In genomic region chr3:129032716-129033115, GRCh38 we compare ENCODE assay signal across 33 cellular contexts. TPM values are rescaled to one million over a fixed set of nuclear protein-coding genes. Genes with fewer than 3 reads are reported as not detected.
"Had no signal": no experiment of that assay in that cellular context is flagged by ENCODE, and none has a peak within 500 bp of the region (broad histone marks: within the 10 kb centered on the region; RNA-seq: fewer than 3 reads in every experiment).

No MANE protein-coding gene starts in this region.

- DNase-seq: activated B cell treated with CpG ODN at 0.5 μM for 24 hours; activated CD4-positive, alpha-beta T cell treated with anti-CD3 and anti-CD28 coated beads for 1 hour; activated CD4-positive, alpha-beta T cell treated with anti-CD3 and anti-CD28 coated beads, Interleukin-2, amount 10 ng/mL, durations not matched to agents 24 days and 14 days; activated CD4-positive, alpha-beta T cell treated with anti-CD3 and anti-CD28 coated beads, Interleukin-2, amount 50 U/mL, for 48 hours; activated CD8-positive, alpha-beta memory T cell treated with anti-CD3 and anti-CD28 coated beads, Interleukin-2, amount 10 ng/mL, durations not matched to agents 7 days and 5 days; activated naive CD4-positive, alpha-beta T cell treated with Interleukin-2 at 50 U/mL for 16 hours; activated naive CD8-positive, alpha-beta T cell treated with anti-CD3 and anti-CD28 coated beads, Interleukin-2, amount 50 U/mL, for 24 hours; activated T-cell treated with anti-CD3 and anti-CD28 coated beads, Interleukin-2, amount 50 U/mL, for 4 hours; amniotic stem cell; body of pancreas; central memory CD4-positive, alpha-beta T cell; Kasumi-1; KBM-7; NCI-H1048; NCI-H1417; NCI-H1930; NCI-H2107; NCI-H2171 treated with DMSO at 0.1 percent for 48 hours; NCI-H226; NCI-H526; NCI-H82; OCI-M1; RPMI8226; SIG-M5; T-cell; T-helper 2 cell; T1000 had no signal

- H3K9me3 ChIP-seq: ascending aorta, body of pancreas had no signal

- H3K36me3 Mint-ChIP-seq: activated CD8-positive, alpha-beta memory T cell treated with anti-CD3 and anti-CD28 coated beads, Interleukin-2, amount 10 ng/mL, durations not matched to agents 7 days and 5 days; activated naive CD4-positive, alpha-beta T cell treated with anti-CD3 and anti-CD28 coated beads, Interleukin-2, amount 50 U/mL, for 72 hours; T-cell had no signal

- H3K27me3 Mint-ChIP-seq: activated naive CD8-positive, alpha-beta T cell treated with anti-CD3 and anti-CD28 coated beads, Interleukin-2, amount 50 U/mL, for 24 hours; T-cell had no signal

- H3K4me1 Mint-ChIP-seq: activated B cell treated with CpG ODN at 0.5 μM for 24 hours had no signal

- H3K4me1 ChIP-seq: ascending aorta, body of pancreas had no signal

- H3K4me3 ChIP-seq: ascending aorta, body of pancreas, SK-N-MC had no signal

- H3K27me3 ChIP-seq: ascending aorta, body of pancreas had no signal

- H3K36me3 ChIP-seq: ascending aorta had no signal

- H3K27ac ChIP-seq: ascending aorta, body of pancreas, SK-N-MC had no signal

- ATAC-seq: activated CD8-positive, alpha-beta memory T cell treated with anti-CD3 and anti-CD28 coated beads, Interleukin-2, amount 10 ng/mL, durations not matched to agents 7 days and 5 days; activated naive CD4-positive, alpha-beta T cell treated with anti-CD3 and anti-CD28 coated beads, Interleukin-2, amount 50 U/mL, for 72 hours; activated naive CD8-positive, alpha-beta T cell treated with anti-CD3 and anti-CD28 coated beads, Interleukin-2, amount 50 U/mL, for 24 hours; activated T-cell treated with anti-CD3 and anti-CD28 coated beads, Interleukin-2, amount 50 U/mL, for 4 hours; body of pancreas; Panc1; T-cell had no signal

- H3K4me3 Mint-ChIP-seq: activated B cell treated with CpG ODN at 0.5 μM for 24 hours; activated CD4-positive, alpha-beta T cell treated with anti-CD3 and anti-CD28 coated beads, Interleukin-2, amount 10 ng/mL, durations not matched to agents 24 days and 14 days; activated CD8-positive, alpha-beta memory T cell treated with anti-CD3 and anti-CD28 coated beads, Interleukin-2, amount 10 ng/mL, durations not matched to agents 7 days and 5 days; activated naive CD8-positive, alpha-beta T cell treated with anti-CD3 and anti-CD28 coated beads, Interleukin-2, amount 50 U/mL, for 24 hours; activated T-cell treated with anti-CD3 and anti-CD28 coated beads, Interleukin-2, amount 50 U/mL, for 4 hours; T-cell had no signal

- H3K9me3 Mint-ChIP-seq: activated B cell treated with CpG ODN at 0.5 μM for 24 hours; activated CD4-positive, alpha-beta T cell treated with anti-CD3 and anti-CD28 coated beads, Interleukin-2, amount 10 ng/mL, durations not matched to agents 24 days and 14 days; activated naive CD4-positive, alpha-beta T cell treated with anti-CD3 and anti-CD28 coated beads, Interleukin-2, amount 50 U/mL, for 72 hours; activated naive CD8-positive, alpha-beta T cell treated with anti-CD3 and anti-CD28 coated beads, Interleukin-2, amount 50 U/mL, for 24 hours; activated T-cell treated with anti-CD3 and anti-CD28 coated beads, Interleukin-2, amount 50 U/mL, for 4 hours; T-cell had no signal

- H3K27ac Mint-ChIP-seq: activated B cell treated with CpG ODN at 0.5 μM for 24 hours; activated CD4-positive, alpha-beta T cell treated with anti-CD3 and anti-CD28 coated beads, Interleukin-2, amount 10 ng/mL, durations not matched to agents 24 days and 14 days; activated CD8-positive, alpha-beta memory T cell treated with anti-CD3 and anti-CD28 coated beads, Interleukin-2, amount 10 ng/mL, durations not matched to agents 7 days and 5 days; activated naive CD4-positive, alpha-beta T cell treated with anti-CD3 and anti-CD28 coated beads, Interleukin-2, amount 50 U/mL, for 72 hours; activated naive CD8-positive, alpha-beta T cell treated with anti-CD3 and anti-CD28 coated beads, Interleukin-2, amount 50 U/mL, for 24 hours had no signal

RNA-seq across cellular contexts. Expression of gene GP9, which starts 27.9 kb away (rescaled TPM):
- total RNA-seq: activated B cell treated with CpG ODN at 0.5 μM for 24 hours; activated CD4-positive, alpha-beta T cell treated with anti-CD3 and anti-CD28 coated beads, Interleukin-2, amount 10 ng/mL, durations not matched to agents 24 days and 14 days; activated CD8-positive, alpha-beta memory T cell treated with anti-CD3 and anti-CD28 coated beads, Interleukin-2, amount 10 ng/mL, durations not matched to agents 7 days and 5 days; activated naive CD4-positive, alpha-beta T cell treated with anti-CD3 and anti-CD28 coated beads, Interleukin-2, amount 50 U/mL, for 72 hours; activated T-cell treated with anti-CD3 and anti-CD28 coated beads, Interleukin-2, amount 50 U/mL, for 4 hours; ascending aorta; body of pancreas; bronchial epithelial cell; NCI-H460; T-cell had no signal

RNA-seq across cellular contexts. Expression of gene EFCC1, which starts 31.6 kb away (rescaled TPM):
- total RNA-seq: activated B cell treated with CpG ODN at 0.5 μM for 24 hours, NCI-H460 had no signal

RNA-seq across cellular contexts. Expression of gene CFAP92, which starts 38.8 kb away (rescaled TPM):
- total RNA-seq: activated B cell treated with CpG ODN at 0.5 μM for 24 hours; activated CD4-positive, alpha-beta T cell treated with anti-CD3 and anti-CD28 coated beads, Interleukin-2, amount 10 ng/mL, durations not matched to agents 24 days and 14 days; ascending aorta; body of pancreas had no signal
